8 cellular contexts compared by ENCODE assay signal in the genomic region with DNA sequence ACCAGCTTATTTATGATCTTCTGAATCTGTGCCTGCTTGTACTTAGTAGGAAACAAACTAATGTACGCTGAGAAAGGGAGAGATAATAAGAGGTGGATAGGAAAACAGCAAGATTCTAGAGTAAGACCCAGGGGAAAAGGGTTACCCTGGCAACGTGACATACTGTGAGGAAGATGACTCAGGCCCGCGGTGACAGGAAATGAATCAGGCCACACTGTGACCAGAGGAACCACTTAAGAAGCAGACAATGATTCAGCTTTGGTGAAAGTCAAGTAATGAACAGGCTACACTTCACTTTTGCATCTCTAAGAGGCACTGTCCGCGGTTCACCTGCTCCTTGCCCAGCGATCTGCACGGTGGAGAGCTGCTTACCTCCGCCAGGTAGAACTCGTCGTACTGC.
DNase-seq lines count a peak whose midpoint lies in the region; ATAC-seq and TF ChIP-seq lines count a peak whose summit lies in the region.

No MANE protein-coding gene starts in this region.

- POLR2A ChIA-PET in SK-N-SH (lab: Yijun Ruan, JAX): no interaction called here

- H3K79me2 ChIP-seq in SK-N-SH (ENCODE audit: insufficient read depth): no peaks in the 10 kb centered on the region

- TF ChIP-seq POLR2A in prostate gland (IDR thresholded peaks at IDR 0.05) (no peak), heart left ventricle (IDR thresholded peaks at IDR 0.05) (no peak)

- H3K4me3 ChIP-seq in SK-N-SH (ENCODE audit: low read depth in 2 of 2, low read length in 1 of 2) (no peak overlapping the region), prostate gland (no peak overlapping the region), heart left ventricle (no peak overlapping the region)

- H3K4me2 ChIP-seq in SK-N-SH: peak overlapping the region; percentile 61; the same call in 1 of the 2 replicates

- TF ChIP-seq CTCF in SK-N-SH (IDR thresholded peaks at IDR 0.05): no peak
- TF ChIP-seq CTCF in prostate gland (IDR thresholded peaks at IDR 0.05): no peak
- TF ChIP-seq CTCF in heart left ventricle (IDR thresholded peaks at IDR 0.05): no peak

- no peaks in the 10 kb centered on the region for H3K9me2 ChIP-seq in SK-N-SH

- ATAC-seq in GM21367 (IDR thresholded peaks at IDR 0.05; ENCODE audit: unreplicated experiment) (peak; percentile 99), HG03469 (IDR thresholded peaks at IDR 0.05; ENCODE audit: unreplicated experiment) (peak; percentile 99), heart left ventricle (no peak)

- 73% methylated on average over 11 of the region's 11 CpGs for WGBS in SK-N-SH (ENCODE audit: low lambda C conversion rate)
- WGBS in prostate gland: 82% methylated on average over 11 of the region's 11 CpGs
- 59 to 68% (median 66%) methylated on average over 11 of the region's 11 CpGs for WGBS in heart left ventricle, 4 donors

- intact Hi-C loops in prostate gland (cut with DNase I) (no loop called here), heart left ventricle (cut with DNase I) (no loop called here)

- DNase-seq in Daoy (ENCODE audit: low read depth) (peak; percentile 88), SK-N-SH (no peak), fibroblast of gingiva (ENCODE audit: low read depth) (peak; percentile 82), prostate gland (ENCODE audit: low spot score) (no peak), heart left ventricle (no peak)
- DNase-seq in stimulated activated CD4-positive, alpha-beta T cell treated with anti-CD3 and anti-CD28 coated beads, TNF-alpha, amount 100 ng/mL, for 24 hours (ENCODE audit: low read depth in 3 of 3): peak in 2 of 3 experiments; percentile 2 to 55

- H3F3A ChIP-seq in SK-N-SH (replicated peaks; ENCODE audit: insufficient read depth): peaks cover 9% of the 10 kb centered on the region

- H3K4me1 ChIP-seq in SK-N-SH (ENCODE audit: control insufficient read depth in 1 of 2, insufficient read depth in 2 of 2, low read depth in 1 of 2, low read length in 1 of 2): peaks cover 0 to 10% of the 10 kb centered on the region in 2 experiments; a peak in 3 of 4 replicates
- no peaks in the 10 kb centered on the region for H3K4me1 ChIP-seq in prostate gland (replicated peaks)
- H3K4me1 ChIP-seq in heart left ventricle: no peaks in the 10 kb centered on the region

- H3K9me3 ChIP-seq in SK-N-SH (no peaks in the 10 kb centered on the region), prostate gland (no peaks in the 10 kb centered on the region), heart left ventricle (peaks cover 0 to 2% (median 0%) of the 10 kb centered on the region in 12 donors)

- no peaks in the 10 kb centered on the region for H3K27me3 ChIP-seq in SK-N-SH (ENCODE audit: insufficient read depth)
- no peaks in the 10 kb centered on the region for H3K27me3 ChIP-seq in prostate gland (replicated peaks; ENCODE audit: insufficient read depth)
- no peaks in the 10 kb centered on the region for H3K27me3 ChIP-seq in heart left ventricle

- CTCF ChIA-PET in SK-N-SH (lab: Yijun Ruan, JAX): interaction anchor here (0.8 to 1.8 kb wide), 2 partner anchors 10 to 24 kb away, joined by 3 to 5 read pairs; no protein-coding TSS in a partner anchor

- peak overlapping the region; percentile 71; the same call in 1 of the 2 replicates for H2AFZ ChIP-seq in SK-N-SH (ENCODE audit: low read depth)

- peak overlapping the region in 1 of 2 experiments; percentile 87; a peak in 2 of 4 replicates for H3K27ac ChIP-seq in SK-N-SH (ENCODE audit: low read depth in 2 of 2, low read length in 1 of 2)
- no peak overlapping the region for H3K27ac ChIP-seq in prostate gland
- H3K27ac ChIP-seq in heart left ventricle: no peak overlapping the region

- TF ChIP-seq EP300 in SK-N-SH (IDR thresholded peaks at IDR 0.05; ENCODE audit: borderline replicate concordance in 1 of 2, low read depth in 1 of 2, low read length in 1 of 2): no peak; a peak in 1 of 4 replicates

- H4K20me1 ChIP-seq in SK-N-SH (ENCODE audit: insufficient read depth): no peaks in the 10 kb centered on the region

- no peak for TF ChIP-seq RAD21 in SK-N-SH (IDR thresholded peaks at IDR 0.05; ENCODE audit: low read length)

- peak overlapping the region; percentile 58; the same call in 1 of the 2 replicates for H3K9ac ChIP-seq in SK-N-SH

- H3K36me3 ChIP-seq in SK-N-SH (replicated peaks in 1 of 2; ENCODE audit: control insufficient read depth in 1 of 2, insufficient read depth in 2 of 2, low read length in 1 of 2) (no peaks in the 10 kb centered on the region), prostate gland (no peaks in the 10 kb centered on the region), heart left ventricle (peaks cover 0 to 5% (median 0%) of the 10 kb centered on the region in 9 donors)

TF ChIP-seq in SK-N-SH, 30 proteins besides CTCF, POLR2A, EP300 and RAD21:
- TF ChIP-seq, protein P1, sequence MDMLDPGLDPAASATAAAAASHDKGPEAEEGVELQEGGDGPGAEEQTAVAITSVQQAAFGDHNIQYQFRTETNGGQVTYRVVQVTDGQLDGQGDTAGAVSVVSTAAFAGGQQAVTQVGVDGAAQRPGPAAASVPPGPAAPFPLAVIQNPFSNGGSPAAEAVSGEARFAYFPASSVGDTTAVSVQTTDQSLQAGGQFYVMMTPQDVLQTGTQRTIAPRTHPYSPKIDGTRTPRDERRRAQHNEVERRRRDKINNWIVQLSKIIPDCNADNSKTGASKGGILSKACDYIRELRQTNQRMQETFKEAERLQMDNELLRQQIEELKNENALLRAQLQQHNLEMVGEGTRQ (IDR thresholded peaks at IDR 0.05; ENCODE audit: borderline replicate concordance, low read depth, low read length): no peak
- peak; percentile 89 for TF ChIP-seq FOSL2 (IDR thresholded peaks at IDR 0.05; ENCODE audit: borderline replicate concordance, low read depth)
- no peak for TF ChIP-seq TEAD4 (IDR thresholded peaks at IDR 0.05; ENCODE audit: borderline replicate concordance, insufficient read depth)
- TF ChIP-seq, protein P2, sequence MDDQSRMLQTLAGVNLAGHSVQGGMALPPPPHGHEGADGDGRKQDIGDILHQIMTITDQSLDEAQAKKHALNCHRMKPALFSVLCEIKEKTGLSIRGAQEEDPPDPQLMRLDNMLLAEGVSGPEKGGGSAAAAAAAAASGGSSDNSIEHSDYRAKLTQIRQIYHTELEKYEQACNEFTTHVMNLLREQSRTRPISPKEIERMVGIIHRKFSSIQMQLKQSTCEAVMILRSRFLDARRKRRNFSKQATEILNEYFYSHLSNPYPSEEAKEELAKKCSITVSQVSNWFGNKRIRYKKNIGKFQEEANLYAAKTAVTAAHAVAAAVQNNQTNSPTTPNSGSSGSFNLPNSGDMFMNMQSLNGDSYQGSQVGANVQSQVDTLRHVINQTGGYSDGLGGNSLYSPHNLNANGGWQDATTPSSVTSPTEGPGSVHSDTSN (IDR thresholded peaks at IDR 0.05): peak; percentile 29; the same call in 1 of the 2 replicates
- no peak for TF ChIP-seq FOXJ3 (CRISPR knock-in tag; IDR thresholded peaks at IDR 0.05)
- TF ChIP-seq, protein P3, sequence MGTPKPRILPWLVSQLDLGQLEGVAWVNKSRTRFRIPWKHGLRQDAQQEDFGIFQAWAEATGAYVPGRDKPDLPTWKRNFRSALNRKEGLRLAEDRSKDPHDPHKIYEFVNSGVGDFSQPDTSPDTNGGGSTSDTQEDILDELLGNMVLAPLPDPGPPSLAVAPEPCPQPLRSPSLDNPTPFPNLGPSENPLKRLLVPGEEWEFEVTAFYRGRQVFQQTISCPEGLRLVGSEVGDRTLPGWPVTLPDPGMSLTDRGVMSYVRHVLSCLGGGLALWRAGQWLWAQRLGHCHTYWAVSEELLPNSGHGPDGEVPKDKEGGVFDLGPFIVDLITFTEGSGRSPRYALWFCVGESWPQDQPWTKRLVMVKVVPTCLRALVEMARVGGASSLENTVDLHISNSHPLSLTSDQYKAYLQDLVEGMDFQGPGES (IDR thresholded peaks at IDR 0.05; ENCODE audit: low read depth, low read length): no peak
- TF ChIP-seq POLR2AphosphoS5 (IDR thresholded peaks at IDR 0.05; ENCODE audit: low read depth, low read length): no peak
- TF ChIP-seq, protein P4, sequence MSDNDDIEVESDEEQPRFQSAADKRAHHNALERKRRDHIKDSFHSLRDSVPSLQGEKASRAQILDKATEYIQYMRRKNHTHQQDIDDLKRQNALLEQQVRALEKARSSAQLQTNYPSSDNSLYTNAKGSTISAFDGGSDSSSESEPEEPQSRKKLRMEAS (IDR thresholded peaks at IDR 0.05; ENCODE audit: low read depth): 0 out of 2 replicates have a peak, but pooled peaks have one; percentile 13
- peak; percentile 73 for TF ChIP-seq JUND (IDR thresholded peaks at IDR 0.05)
- TF ChIP-seq, protein P5, sequence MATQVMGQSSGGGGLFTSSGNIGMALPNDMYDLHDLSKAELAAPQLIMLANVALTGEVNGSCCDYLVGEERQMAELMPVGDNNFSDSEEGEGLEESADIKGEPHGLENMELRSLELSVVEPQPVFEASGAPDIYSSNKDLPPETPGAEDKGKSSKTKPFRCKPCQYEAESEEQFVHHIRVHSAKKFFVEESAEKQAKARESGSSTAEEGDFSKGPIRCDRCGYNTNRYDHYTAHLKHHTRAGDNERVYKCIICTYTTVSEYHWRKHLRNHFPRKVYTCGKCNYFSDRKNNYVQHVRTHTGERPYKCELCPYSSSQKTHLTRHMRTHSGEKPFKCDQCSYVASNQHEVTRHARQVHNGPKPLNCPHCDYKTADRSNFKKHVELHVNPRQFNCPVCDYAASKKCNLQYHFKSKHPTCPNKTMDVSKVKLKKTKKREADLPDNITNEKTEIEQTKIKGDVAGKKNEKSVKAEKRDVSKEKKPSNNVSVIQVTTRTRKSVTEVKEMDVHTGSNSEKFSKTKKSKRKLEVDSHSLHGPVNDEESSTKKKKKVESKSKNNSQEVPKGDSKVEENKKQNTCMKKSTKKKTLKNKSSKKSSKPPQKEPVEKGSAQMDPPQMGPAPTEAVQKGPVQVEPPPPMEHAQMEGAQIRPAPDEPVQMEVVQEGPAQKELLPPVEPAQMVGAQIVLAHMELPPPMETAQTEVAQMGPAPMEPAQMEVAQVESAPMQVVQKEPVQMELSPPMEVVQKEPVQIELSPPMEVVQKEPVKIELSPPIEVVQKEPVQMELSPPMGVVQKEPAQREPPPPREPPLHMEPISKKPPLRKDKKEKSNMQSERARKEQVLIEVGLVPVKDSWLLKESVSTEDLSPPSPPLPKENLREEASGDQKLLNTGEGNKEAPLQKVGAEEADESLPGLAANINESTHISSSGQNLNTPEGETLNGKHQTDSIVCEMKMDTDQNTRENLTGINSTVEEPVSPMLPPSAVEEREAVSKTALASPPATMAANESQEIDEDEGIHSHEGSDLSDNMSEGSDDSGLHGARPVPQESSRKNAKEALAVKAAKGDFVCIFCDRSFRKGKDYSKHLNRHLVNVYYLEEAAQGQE (IDR thresholded peaks at IDR 0.05; ENCODE audit: low read depth, low read length): 0 out of 2 replicates have a peak, but pooled peaks have one; percentile 27
- peak; percentile 53; the same call in 1 of the 2 replicates for TF ChIP-seq GABPA (IDR thresholded peaks at IDR 0.05; ENCODE audit: low read depth)
- peak; percentile 31; the same call in 1 of the 2 replicates for TF ChIP-seq TCF12 (IDR thresholded peaks at IDR 0.05)

Comparison
In these comparisons a context has a peak if more than half of its experiments do, and no peak if none do; other contexts are left out.
1. DNase-seq: peak in Daoy (single experiment), fibroblast of gingiva (single experiment) and stimulated activated CD4-positive, alpha-beta T cell treated with anti-CD3 and anti-CD28 coated beads, TNF-alpha, amount 100 ng/mL, for 24 hours (2 of 3); none in SK-N-SH (single experiment), prostate gland (single experiment) and heart left ventricle (0 of 5).
2. ATAC-seq: peak in GM21367 (single experiment) and HG03469 (single experiment); none in heart left ventricle (0 of 4).